8 cellular contexts compared by ENCODE assay signal in the genomic region with DNA sequence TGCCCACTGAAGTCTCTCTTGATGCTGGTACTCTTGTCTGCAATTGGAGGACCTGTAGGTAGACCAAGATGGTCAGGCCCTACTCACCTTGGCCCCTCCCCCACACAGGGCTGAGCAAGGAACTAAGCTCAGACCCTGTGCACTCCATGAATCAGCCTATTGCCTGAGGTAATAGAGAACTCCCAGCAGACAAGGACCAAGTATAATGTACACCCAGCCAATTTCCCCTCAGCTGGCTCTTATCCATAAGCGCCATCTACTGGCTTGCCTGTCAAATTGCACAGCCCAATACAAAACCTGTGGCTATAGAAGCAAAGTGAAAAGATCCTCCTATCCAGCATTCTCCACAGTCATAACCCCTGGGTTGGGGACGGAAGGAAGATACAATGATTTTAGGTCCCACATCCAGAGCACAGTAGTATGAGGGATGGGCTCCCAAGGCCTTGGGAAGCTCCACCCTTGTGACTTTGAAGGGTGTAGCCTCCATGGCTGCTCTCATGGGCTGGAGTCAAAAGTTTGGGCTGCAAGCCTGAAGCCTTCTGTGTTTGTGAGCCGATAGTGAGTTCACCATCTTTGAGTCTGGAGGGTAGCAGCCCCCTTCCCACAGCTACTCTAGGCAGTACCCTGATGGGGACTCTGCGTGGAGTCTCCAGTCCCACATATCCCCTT. TPM values are rescaled to one million over a fixed set of nuclear protein-coding genes. Genes with fewer than 3 reads are reported as not detected.
DNase-seq lines count a peak whose midpoint lies in the region; ATAC-seq, FAIRE-seq and TF ChIP-seq lines count a peak whose summit lies in the region.

No MANE protein-coding gene starts in this region.

- intact Hi-C loops in transverse colon (cut with DNase I; ENCODE audit: low total_unique reads) = no loop called here

- no peaks in the 10 kb centered on the region for H3K4me1 Mint-ChIP-seq in chondrocyte (ENCODE audit: low read depth)

- no peaks in the 10 kb centered on the region for H3K27me3 ChIP-seq in transverse colon

- H3K4me3 ChIP-seq in transverse colon = no peak overlapping the region

- TF ChIP-seq CTCF in chondrocyte (IDR thresholded peaks at IDR 0.05) (peak; percentile 81), transverse colon (IDR thresholded peaks at IDR 0.05) (peak; percentile 37 to 63 (median 44))

- H3K9me3 ChIP-seq in transverse colon = peaks cover 0 to 4% of the 10 kb centered on the region in 2 donors

- no peaks in the 10 kb centered on the region for H3K4me1 ChIP-seq in transverse colon

- no peak for TF ChIP-seq POLR2A in transverse colon (IDR thresholded peaks at IDR 0.05)

- H3K9me3 Mint-ChIP-seq in chondrocyte (ENCODE audit: low read depth) = peaks cover 4% of the 10 kb centered on the region

- FAIRE-seq in TTC549 (lab: Jason Lieb, UNC) = peak; percentile 20

- peak in 9 of 14 donors; percentile 3 to 15 (median 6) for DNase-seq in C1 segment of cervical spinal cord (lab: John Stamatoyannopoulos, UW)
- peak; percentile 31 for DNase-seq in NCI-H146 treated with DMSO at 0.1 percent for 48 hours (lab: John Stamatoyannopoulos, UW; ENCODE audit: unreplicated experiment)
- DNase-seq in chondrocyte (ENCODE audit: low spot score) = no peak
- peak; percentile 67 to 69 for DNase-seq in lung microvascular endothelial cell (ENCODE audit: low read depth in 2 of 2)
- peak; percentile 14 for DNase-seq in transverse colon

- TF ChIP-seq EP300 in transverse colon (IDR thresholded peaks at IDR 0.05; ENCODE audit: low read depth) = no peak

- no peak overlapping the region for H3K27ac ChIP-seq in transverse colon

- no peaks in the 10 kb centered on the region for H3K36me3 ChIP-seq in transverse colon

- H3K4me3 Mint-ChIP-seq in chondrocyte (ENCODE audit: unreplicated experiment) = no peak overlapping the region

- H3K36me3 Mint-ChIP-seq in chondrocyte (ENCODE audit: low read depth) = no peaks in the 10 kb centered on the region

- in situ Hi-C loops in transverse colon (cut with MboI; ENCODE audit: low pct_ligation_motif_present in 1 of 4, low pct_unique_long_range_greater_than_20kb in 1 of 4, low sequenced_read_pairs in 3 of 4) = no loop called here

- H3K27ac Mint-ChIP-seq in chondrocyte (ENCODE audit: unreplicated experiment) = no peak overlapping the region

- peak; percentile 92 for ATAC-seq in GM18861 (IDR thresholded peaks at IDR 0.05; ENCODE audit: unreplicated experiment)
- peak; percentile 94 for ATAC-seq in HG02973 (IDR thresholded peaks at IDR 0.05; ENCODE audit: unreplicated experiment)

- H3K27me3 Mint-ChIP-seq in chondrocyte (ENCODE audit: low read depth) = peaks cover 14% of the 10 kb centered on the region

- WGBS in transverse colon (ENCODE audit: low coverage in 1 of 2), 2 donors = 45% methylated on average over 4 of the region's 4 CpGs; no CpG with 5 or more reads in 1 of the 2 donors

RNA-seq across cellular contexts. Expression of a gene that starts 56.0 kb away (rescaled TPM):
- total RNA-seq in chondrocyte (0.35 TPM in 1 of 3 replicates, not detected in the others), lung microvascular endothelial cell (not detected in 2 replicates), transverse colon (not detected)

RNA-seq across cellular contexts. Expression of a gene that starts 56.7 kb away (rescaled TPM):
- total RNA-seq in chondrocyte (not detected in 3 replicates), lung microvascular endothelial cell (not detected in 2 replicates), transverse colon (not detected)
